ENCODE assay signal across 24 cellular contexts in genomic region chr1:177566495-177566894, GRCh38.
DNase-seq lines count a peak whose midpoint lies in the region; ATAC-seq, FAIRE-seq and TF ChIP-seq lines count a peak whose summit lies in the region.
"Had no signal": no experiment of that assay in that cellular context is flagged by ENCODE, and none has a peak within 500 bp of the region (broad histone marks: within the 10 kb centered on the region; RNA-seq: fewer than 3 reads in every experiment).

No MANE protein-coding gene starts in this region.

- no peaks in the 10 kb centered on the region for H3K36me3 ChIP-seq in liver (ENCODE audit: control insufficient read depth in 4 of 4, insufficient read depth in 3 of 4, low read depth in 1 of 4, low read length in 3 of 4)
- no peaks in the 10 kb centered on the region for H3K36me3 ChIP-seq in small intestine (ENCODE audit: control insufficient read depth in 2 of 2, insufficient read depth in 2 of 2, low read length in 2 of 2)
- no peaks in the 10 kb centered on the region for H3K36me3 ChIP-seq in endodermal cell (ENCODE audit: control insufficient read depth, insufficient read depth, low read length)
- H3K36me3 ChIP-seq: BE2C; BLaER1 treated with 17β-estradiol and CSF1 and Interleukin-3, amounts not matched to agents 10 nM and 100 nM had no signal

- H3K9me3 ChIP-seq in liver (ENCODE audit: control insufficient read depth in 4 of 4, low read length in 3 of 4), result no peaks in the 10 kb centered on the region
- no peaks in the 10 kb centered on the region for H3K9me3 ChIP-seq in small intestine (ENCODE audit: control insufficient read depth, low read depth)
- no peaks in the 10 kb centered on the region for H3K9me3 ChIP-seq in endodermal cell (ENCODE audit: control insufficient read depth, low read length)
- H3K9me3 ChIP-seq: A549; BE2C; BLaER1 treated with 17β-estradiol and CSF1 and Interleukin-3, amounts not matched to agents 10 nM and 100 nM had no signal

- peaks cover 74% of the 10 kb centered on the region for H3K27me3 Mint-ChIP-seq in endodermal cell (ENCODE audit: insufficient read depth)
- H3K27me3 Mint-ChIP-seq: CD4-positive, alpha-beta T cell had no signal

- intact Hi-C loops in left colon (cut with DNase I, micrococcal nuclease), result no loop called here

- no peak overlapping the region for H3K27ac ChIP-seq in liver (ENCODE audit: low read depth in 1 of 2, low read length in 2 of 2)
- no peak overlapping the region for H3K27ac ChIP-seq in small intestine (ENCODE audit: low read depth in 1 of 2, low read length in 1 of 2)
- no peak overlapping the region for H3K27ac ChIP-seq in endodermal cell (ENCODE audit: low read depth, low read length)
- H3K27ac ChIP-seq: A549; BLaER1 treated with 17β-estradiol and CSF1 and Interleukin-3, amounts not matched to agents 10 nM and 100 nM had no signal

- no peak overlapping the region for H3K9ac ChIP-seq in liver (ENCODE audit: low read depth in 1 of 2, low read length in 2 of 2)
- no peak overlapping the region for H3K9ac ChIP-seq in endodermal cell (ENCODE audit: extremely low read depth, low read length, poor library complexity, severe bottlenecking)
- H3K9ac ChIP-seq: BLaER1 treated with 17β-estradiol and CSF1 and Interleukin-3, amounts not matched to agents 10 nM and 100 nM had no signal

- H3K9me3 Mint-ChIP-seq in endodermal cell, result peaks cover 5% of the 10 kb centered on the region
- H3K9me3 Mint-ChIP-seq: GM23338, H9 had no signal

- H3K4me3 ChIP-seq in liver (ENCODE audit: low read depth in 1 of 3, low read length in 3 of 3), result no peak overlapping the region
- H3K4me3 ChIP-seq in small intestine (ENCODE audit: low read depth in 1 of 2, low read length in 2 of 2), result no peak overlapping the region
- no peak overlapping the region for H3K4me3 ChIP-seq in endodermal cell (ENCODE audit: low read length)
- H3K4me3 ChIP-seq: A549; BLaER1 treated with 17β-estradiol and CSF1 and Interleukin-3, amounts not matched to agents 10 nM and 100 nM; GM12878; GM23338 had no signal

- no peaks in the 10 kb centered on the region for H3K27me3 ChIP-seq in liver (ENCODE audit: control insufficient read depth in 4 of 4, insufficient read depth in 4 of 4, low read length in 3 of 4)
- no peaks in the 10 kb centered on the region for H3K27me3 ChIP-seq in small intestine (ENCODE audit: control insufficient read depth in 2 of 2, insufficient read depth in 2 of 2, low read length in 2 of 2)
- H3K27me3 ChIP-seq in endodermal cell (ENCODE audit: control insufficient read depth, insufficient read depth, low read length, poor library complexity, severe bottlenecking), result peaks cover 68% of the 10 kb centered on the region
- H3K27me3 ChIP-seq: BE2C; BLaER1 treated with 17β-estradiol and CSF1 and Interleukin-3, amounts not matched to agents 10 nM and 100 nM had no signal

- TF ChIP-seq CTCF in liver (IDR thresholded peaks at IDR 0.05; ENCODE audit: low read depth, low read length, missing input control) (no peak), endodermal cell (conservative IDR thresholded peaks at IDR 0.05) (no peak)

- H3K27ac Mint-ChIP-seq in endodermal cell, result no peak overlapping the region
- H3K27ac Mint-ChIP-seq: CD14-positive monocyte; CD4-positive, alpha-beta T cell; CD8-positive, alpha-beta memory T cell; GM23338; H9 had no signal

- H3K4me1 ChIP-seq in liver (ENCODE audit: control insufficient read depth in 4 of 4, insufficient read depth in 4 of 4, low read length in 3 of 4) (peaks cover 0 to 10% (median 3%) of the 10 kb centered on the region in 4 donors), small intestine (ENCODE audit: control insufficient read depth in 2 of 2, insufficient read depth in 1 of 2, low read depth in 1 of 2, low read length in 1 of 2) (no peaks in the 10 kb centered on the region), endodermal cell (ENCODE audit: control insufficient read depth, insufficient read depth, low read length) (no peaks in the 10 kb centered on the region)
- H3K4me1 ChIP-seq: A549, BE2C had no signal

- no peak for FAIRE-seq in small intestine (lab: Jason Lieb, UNC)
- FAIRE-seq: A549, D721Med, GM12878 had no signal

- 17% methylated on average over 3 of the region's 3 CpGs for WGBS in liver
- 14 to 41% (median 17%) methylated on average over 3 of the region's 3 CpGs for WGBS in small intestine, 3 donors
- WGBS in endodermal cell (ENCODE audit: insufficient coverage in 1 of 2, insufficient read length in 1 of 2), 2 experiments, result 85 to 89% methylated on average over 2 to 3 of the region's 3 CpGs

- DNase-seq in left colon (peak in 1 of 2 donors; percentile 14), small intestine (peak; percentile 5), NCI-H1092 (lab: John Stamatoyannopoulos, UW) (no peak), endodermal cell (no peak)
- DNase-seq in effector CD4-positive, alpha-beta T cell, result no peak
- DNase-seq: 8988T; ACHN; AML-193; BE2C; CD4-positive, alpha-beta T cell; CD8-positive, alpha-beta memory T cell; DMS 273 treated with DMSO at 0.1 percent for 48 hours; DMS79; EL; GDM1; H9 had no signal

- peak in 1 of 2 donors; percentile 7 for TF ChIP-seq RAD21 in liver (IDR thresholded peaks at IDR 0.05)

- peak; percentile 100 for ATAC-seq in left colon
- ATAC-seq: A549, GM23338, HCT116 had no signal

- no peak overlapping the region for H3K4me3 Mint-ChIP-seq in endodermal cell
- H3K4me3 Mint-ChIP-seq: CD14-positive monocyte; CD4-positive, alpha-beta T cell; CD8-positive, alpha-beta memory T cell; GM23338; H9 had no signal

- H3K36me3 Mint-ChIP-seq in endodermal cell (ENCODE audit: low read depth), result no peaks in the 10 kb centered on the region
- H3K36me3 Mint-ChIP-seq: CD14-positive monocyte; CD8-positive, alpha-beta memory T cell had no signal

- H3K4me1 Mint-ChIP-seq in endodermal cell, result no peaks in the 10 kb centered on the region
- H3K4me1 Mint-ChIP-seq: CD14-positive monocyte; CD8-positive, alpha-beta memory T cell had no signal

TF ChIP-seq in liver, 16 proteins besides CTCF, POLR2A, EP300 and RAD21:
- TF ChIP-seq RXRA (IDR thresholded peaks at IDR 0.05) (peak in 1 of 2 donors; percentile 64), TAF1 (conservative IDR thresholded peaks at IDR 0.05) (no peak), FOXA2 (IDR thresholded peaks at IDR 0.05) (peak; percentile 36), HNF4G (IDR thresholded peaks at IDR 0.05) (peak; percentile 76), YY1 (IDR thresholded peaks at IDR 0.05) (peak; percentile 48), FOXA1 (IDR thresholded peaks at IDR 0.05) (peak; percentile 27), SP1 (IDR thresholded peaks at IDR 0.05) (peak; percentile 52), GABPA (IDR thresholded peaks at IDR 0.05 in 1 of 2, conservative IDR thresholded peaks at IDR 0.05 in 1 of 2) (no peak), JUND (IDR thresholded peaks at IDR 0.05) (no peak), HNF4A (conservative IDR thresholded peaks at IDR 0.05) (peak; percentile 90 to 92)
